26 cellular contexts compared by ENCODE assay signal in the genomic region with DNA sequence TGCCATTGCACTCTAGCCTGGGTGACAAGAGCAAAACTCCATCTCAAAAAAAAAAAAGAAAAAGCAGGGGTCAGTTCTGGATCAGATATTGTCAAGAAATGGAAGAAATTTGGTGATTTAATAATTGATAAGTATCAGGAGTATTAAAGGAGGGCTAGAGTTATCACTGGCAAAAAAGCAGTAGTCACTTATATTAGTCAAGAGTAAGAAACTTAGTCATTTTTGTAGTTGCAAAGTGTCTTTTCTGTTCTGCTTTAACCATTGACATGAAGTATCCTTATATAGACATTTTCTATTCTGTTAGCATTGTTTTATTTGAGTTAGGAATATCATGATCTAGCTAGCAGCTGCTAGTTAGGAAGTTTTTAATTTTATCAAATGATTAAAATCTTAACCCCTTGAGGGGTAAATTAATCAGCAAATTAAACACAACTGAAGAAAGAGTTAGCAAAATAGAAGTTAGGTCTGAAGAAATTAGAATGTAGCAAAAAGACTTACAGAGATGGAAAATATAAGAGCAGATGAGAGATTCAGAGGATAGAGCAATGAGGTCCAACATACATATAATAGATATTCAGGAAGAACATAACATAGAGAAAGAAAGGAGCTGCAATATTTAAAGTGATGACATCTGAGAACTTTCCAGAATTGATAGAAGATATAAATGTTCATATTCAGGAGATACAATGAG. TPM values are rescaled to one million over a fixed set of nuclear protein-coding genes. Genes with fewer than 3 reads are reported as not detected.
A peak's percentile ranks its signal among the peaks of the same experiment; 100 is the strongest.
DNase-seq lines count a peak whose midpoint lies in the region; ATAC-seq and TF ChIP-seq lines count a peak whose summit lies in the region.
"Had no signal": no experiment of that assay in that cellular context is flagged by ENCODE, and none has a peak within 500 bp of the region (broad histone marks: within the 10 kb centered on the region; RNA-seq: fewer than 3 reads in every experiment).

No MANE protein-coding gene starts in this region.

- H3K27ac ChIP-seq in HEK293 (ENCODE audit: extremely low read depth, low read depth, low read length) (no peak overlapping the region), heart left ventricle (no peak overlapping the region)
- H3K27ac ChIP-seq: 22Rv1, KMS-11, RWPE1 had no signal

- peak overlapping the region; percentile 7 for H3K27ac Mint-ChIP-seq in stimulated activated naive B cell treated with anti-CD40 and anti-IgM and Interleukin-4, amounts not matched to agents 10 μg/mL and 1 μg/mL and 100 μg/mL, for 72 hours

- DNase-seq in DMS53 (lab: John Stamatoyannopoulos, UW) (peak; percentile 16), DMS53 treated with DMSO at 0.1 percent for 48 hours (lab: John Stamatoyannopoulos, UW; ENCODE audit: unreplicated experiment) (no peak), OCI-M1 (lab: John Stamatoyannopoulos, UW) (peak; percentile 17), heart left ventricle (no peak)
- no peak for DNase-seq in stimulated activated naive B cell treated with anti-CD40 and anti-IgM and Interleukin-4, amounts not matched to agents 10 μg/mL and 1 μg/mL and 100 μg/mL, for 72 hours
- no peak for DNase-seq in activated CD4-positive, CD25-positive, alpha-beta regulatory T cell (lab: John Stamatoyannopoulos, UW)
- DNase-seq: BE2C, Calu3, DMS153, IMR-90, MM.1S, NCI-H1048, NCI-H1417, NCI-H1694, NCI-H2029 treated with DMSO at 0.1 percent for 48 hours, NCI-H446 treated with DMSO at 0.1 percent for 48 hours, NCI-H526, NCI-H82, SHP77 had no signal

- TF ChIP-seq CTCF in HEK293 (tag by site-specific recombination; IDR thresholded peaks at IDR 0.05) (no peak), heart left ventricle (IDR thresholded peaks at IDR 0.05) (no peak)

- H3K9me3 Mint-ChIP-seq in stimulated activated naive B cell treated with anti-CD40 and anti-IgM and Interleukin-4, amounts not matched to agents 10 μg/mL and 1 μg/mL and 100 μg/mL, for 72 hours: peaks cover 9 to 10% of the 10 kb centered on the region in 2 donors

- no peak overlapping the region for H3K4me3 Mint-ChIP-seq in stimulated activated naive B cell treated with anti-CD40 and anti-IgM and Interleukin-4, amounts not matched to agents 10 μg/mL and 1 μg/mL and 100 μg/mL, for 72 hours

- H3K9me3 ChIP-seq in HEK293 (ENCODE audit: control insufficient read depth, insufficient read depth, low read depth, low read length) (no peaks in the 10 kb centered on the region), heart left ventricle (peaks cover 0 to 16% (median 7%) of the 10 kb centered on the region in 12 donors)
- H3K9me3 ChIP-seq: BE2C had no signal

- peak in 1 of 2 donors; percentile 68 for ATAC-seq in stimulated activated naive B cell treated with anti-CD40 and anti-IgM and Interleukin-4, amounts not matched to agents 10 μg/mL and 1 μg/mL and 100 μg/mL, for 72 hours (replicated peaks)
- ATAC-seq in heart left ventricle: no peak
- ATAC-seq in GM19455 (IDR thresholded peaks at IDR 0.05; ENCODE audit: unreplicated experiment): no peak
- ATAC-seq: Panc1 had no signal

- H3K4me3 ChIP-seq in HEK293 (ENCODE audit: low read depth, low read length) (no peak overlapping the region), heart left ventricle (no peak overlapping the region)

- H3K4me1 ChIP-seq in HEK293 (ENCODE audit: control insufficient read depth, insufficient read depth, low read length) (no peaks in the 10 kb centered on the region), heart left ventricle (peaks cover 0 to 4% (median 0%) of the 10 kb centered on the region in 12 donors)
- H3K4me1 ChIP-seq: BE2C had no signal

- CTCF ChIA-PET in HEK293 (lab: Yijun Ruan, JAX): no interaction called here

- peaks cover 0 to 6% of the 10 kb centered on the region in 2 donors for H3K27me3 Mint-ChIP-seq in stimulated activated naive B cell treated with anti-CD40 and anti-IgM and Interleukin-4, amounts not matched to agents 10 μg/mL and 1 μg/mL and 100 μg/mL, for 72 hours

- no peak for TF ChIP-seq POLR2A in heart left ventricle (IDR thresholded peaks at IDR 0.05)

- H3K36me3 ChIP-seq in HEK293 (ENCODE audit: control insufficient read depth in 2 of 2, insufficient read depth in 1 of 2, low read length in 2 of 2): no peaks in the 10 kb centered on the region
- H3K36me3 ChIP-seq in heart left ventricle: no peaks in the 10 kb centered on the region
- H3K36me3 ChIP-seq: BE2C had no signal

- POLR2A ChIA-PET in HEK293 (lab: Yijun Ruan, JAX): no interaction called here

- intact Hi-C loops in heart left ventricle (cut with DNase I): no loop called here

- H3K36me3 Mint-ChIP-seq in stimulated activated naive B cell treated with anti-CD40 and anti-IgM and Interleukin-4, amounts not matched to agents 10 μg/mL and 1 μg/mL and 100 μg/mL, for 72 hours: peaks cover 4 to 5% of the 10 kb centered on the region in 2 donors
- H3K36me3 Mint-ChIP-seq: CD14-positive monocyte had no signal

- H3K4me1 Mint-ChIP-seq in stimulated activated naive B cell treated with anti-CD40 and anti-IgM and Interleukin-4, amounts not matched to agents 10 μg/mL and 1 μg/mL and 100 μg/mL, for 72 hours: peaks cover 1 to 2% of the 10 kb centered on the region in 2 donors

- no peaks in the 10 kb centered on the region for H3K27me3 ChIP-seq in heart left ventricle
- H3K27me3 ChIP-seq: BE2C had no signal

TF ChIP-seq in HEK293, 187 proteins besides CTCF, POLR2A, EP300 and RAD21:
- TF ChIP-seq ZNF610 (tag by site-specific recombination; IDR thresholded peaks at IDR 0.05; ENCODE audit: borderline replicate concordance) (no peak), ZNF133 (tag by site-specific recombination; IDR thresholded peaks at IDR 0.05) (peak; percentile 97), ZNF626 (tag by site-specific recombination; IDR thresholded peaks at IDR 0.05) (no peak), ZNF629 (tag by site-specific recombination; IDR thresholded peaks at IDR 0.05) (no peak), SETDB1 (IDR thresholded peaks at IDR 0.05; ENCODE audit: insufficient read length, low read length) (peak; percentile 35), ZNF121 (tag by site-specific recombination; IDR thresholded peaks at IDR 0.05) (no peak), REST (tag by site-specific recombination; IDR thresholded peaks at IDR 0.05) (no peak), KLF1 (tag by site-specific recombination; IDR thresholded peaks at IDR 0.05) (no peak), GLIS2 (tag by site-specific recombination; IDR thresholded peaks at IDR 0.05) (no peak), SP7 (tag by site-specific recombination; IDR thresholded peaks at IDR 0.05) (no peak)
- TF ChIP-seq, protein P1, sequence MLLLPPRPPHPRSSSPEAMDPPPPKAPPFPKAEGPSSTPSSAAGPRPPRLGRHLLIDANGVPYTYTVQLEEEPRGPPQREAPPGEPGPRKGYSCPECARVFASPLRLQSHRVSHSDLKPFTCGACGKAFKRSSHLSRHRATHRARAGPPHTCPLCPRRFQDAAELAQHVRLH (tag by site-specific recombination; IDR thresholded peaks at IDR 0.05): no peak

RNA-seq across cellular contexts. Expression of gene CCDC6, which starts 7.3 kb away (rescaled TPM):
- total RNA-seq in heart left ventricle: 10 to 100 TPM; 13.8 to 47.1 (median 20.2) TPM
- polyA plus RNA-seq in heart left ventricle: 10 to 100 TPM in 1 of 2 donors, 1 to 10 TPM in 1; 3.7 to 17.3 TPM

Comparison
In these comparisons a context has a peak if more than half of its experiments do, and no peak if none do; other contexts are left out.
1. DNase-seq: peak in DMS53 (single experiment) and OCI-M1 (single experiment); none in DMS53 treated with DMSO at 0.1 percent for 48 hours (single experiment), stimulated activated naive B cell treated with anti-CD40 and anti-IgM and Interleukin-4, amounts not matched to agents 10 μg/mL and 1 μg/mL and 100 μg/mL, for 72 hours (single experiment), heart left ventricle (0 of 5) and activated CD4-positive, CD25-positive, alpha-beta regulatory T cell (0 of 4).